ENCODE assay signal across 23 cellular contexts in genomic region chr1:33222381-33222780, GRCh38.
"Had no signal": no experiment of that assay in that cellular context is flagged by ENCODE, and none has a peak within 500 bp of the region (broad histone marks: within the 10 kb centered on the region; RNA-seq: fewer than 3 reads in every experiment).

No MANE protein-coding gene starts in this region.

- H3K4me3 ChIP-seq: adrenal gland, colonic mucosa, hepatocyte, pancreas, psoas muscle, right atrium auricular region had no signal

- H3K27ac ChIP-seq: colonic mucosa, hepatocyte, pancreas, psoas muscle, right atrium auricular region had no signal

- H3K27me3 ChIP-seq: adrenal gland, colonic mucosa, hepatocyte, pancreas, right atrium auricular region had no signal

- H3K9me3 ChIP-seq: colonic mucosa, pancreas had no signal

- H3K36me3 ChIP-seq: adrenal gland, colonic mucosa, pancreas, right atrium auricular region, WERI-Rb-1 had no signal

- FAIRE-seq: astrocyte, pancreas, TTC549 had no signal

- ATAC-seq: activated CD8-positive, alpha-beta memory T cell treated with anti-CD3 and anti-CD28 coated beads, Interleukin-2, amount 10 ng/mL, durations not matched to agents 7 days and 5 days; activated CD8-positive, alpha-beta T cell treated with anti-CD3 and anti-CD28 coated beads for 36 hours; activated naive CD4-positive, alpha-beta T cell treated with anti-CD3 and anti-CD28 coated beads, Interleukin-2, amount 50 U/mL, for 72 hours; left ventricle myocardium superior; natural killer cell treated with Interleukin-12 subunit alpha and Interleukin-12 subunit beta and Interleukin-15 and Interleukin-18, amount 100 ng/mL, for 72 hours; pancreas; psoas muscle had no signal

- H3K4me1 ChIP-seq: adrenal gland, colonic mucosa, pancreas, psoas muscle, right atrium auricular region had no signal

- H3K79me2 ChIP-seq: hepatocyte had no signal

- H3K4me2 ChIP-seq: hepatocyte had no signal

- H2AFZ ChIP-seq: hepatocyte had no signal

- DNase-seq: activated CD4-positive, alpha-beta T cell treated with anti-CD3 and anti-CD28 coated beads, Interleukin-2, amount 10 ng/mL, durations not matched to agents 7 days and 5 days; activated CD4-positive, CD25-positive, alpha-beta regulatory T cell treated with anti-CD3 and anti-CD28 coated beads, Interleukin-2, amount 50 U/mL, for 72 hours; activated CD8-positive, alpha-beta memory T cell treated with anti-CD3 and anti-CD28 coated beads, Interleukin-2, amount 10 ng/mL, durations not matched to agents 7 days and 5 days; activated CD8-positive, alpha-beta T cell treated with anti-CD3 and anti-CD28 coated beads for 36 hours; activated gamma-delta T cell; activated T-cell treated with anti-CD3 and anti-CD28 coated beads for 4 hours; adrenal gland; colonic mucosa; endodermal cell; foreskin melanocyte; left ventricle myocardium superior; pancreas; psoas muscle; stimulated activated CD4-positive, alpha-beta T cell treated with anti-CD3 and anti-CD28 coated beads, Interleukin-4, amount 100 ng/mL, for 24 hours; stimulated activated naive CD4-positive, alpha-beta T cell treated with Interleukin-2 at 50 U/mL for 16 hours; T-helper 1 cell; WERI-Rb-1 had no signal
